1 cellular context compared by ENCODE assay signal in the genomic region with DNA sequence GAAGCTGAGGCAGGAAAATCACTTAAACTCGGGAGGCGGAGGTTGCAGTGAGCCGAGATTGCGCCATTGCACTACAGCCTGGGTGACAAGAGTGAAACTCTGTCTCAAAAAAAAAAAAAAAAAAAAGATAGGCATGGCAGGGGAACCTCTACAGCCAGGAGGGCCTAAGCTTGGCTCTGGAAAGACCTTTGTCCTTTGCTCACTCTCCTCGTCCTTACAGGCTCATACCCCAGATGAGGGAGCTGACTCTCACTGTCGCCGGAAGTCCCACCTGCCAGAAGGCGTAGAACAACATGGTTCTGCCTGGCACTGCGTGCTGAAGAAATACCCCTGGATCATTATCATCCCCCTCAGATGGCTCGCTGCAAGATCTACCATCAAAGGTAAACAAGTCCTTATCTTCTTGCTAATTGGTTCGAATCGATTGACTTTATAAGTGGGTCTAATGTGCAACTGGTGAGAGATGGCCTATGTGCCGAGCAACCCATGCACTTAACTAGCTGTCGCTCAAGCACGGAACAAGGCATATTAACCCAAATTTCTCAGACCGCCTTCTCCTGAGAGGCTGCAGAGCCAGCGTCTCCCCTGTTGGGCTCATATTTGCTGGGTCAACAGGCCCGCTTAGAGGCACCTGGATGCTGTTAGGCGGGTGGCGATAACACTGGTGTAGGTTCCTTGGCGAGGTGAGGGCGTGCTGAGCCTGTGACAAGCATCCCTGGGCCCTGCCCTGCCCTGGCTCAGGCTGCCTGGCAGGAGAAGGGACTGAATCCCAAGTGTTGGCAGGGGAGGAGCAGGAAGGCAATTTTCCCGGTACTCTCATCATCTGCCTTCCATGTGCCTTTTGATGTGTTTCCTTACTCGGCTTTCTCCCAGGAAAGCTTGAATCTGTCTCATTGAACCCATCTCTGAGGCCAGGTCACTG.
TF ChIP-seq lines count a peak whose summit lies in the region.

No MANE protein-coding gene starts in this region.

TF ChIP-seq in H1, 55 proteins besides CTCF, POLR2A, EP300 and RAD21:
- TF ChIP-seq ASH2L (IDR thresholded peaks at IDR 0.05; ENCODE audit: low read length) (no peak), EGR1 (IDR thresholded peaks at IDR 0.05; ENCODE audit: borderline replicate concordance, low read depth, low read length) (no peak), CTBP2 (IDR thresholded peaks at IDR 0.05; ENCODE audit: borderline replicate concordance, insufficient read depth, insufficient read length, low read length) (no peak), CBX5 (IDR thresholded peaks at IDR 0.05; ENCODE audit: low read depth, low read length) (no peak), PHF8 (conservative IDR thresholded peaks at IDR 0.05; ENCODE audit: low read depth, low read length) (no peak), SAP30 (IDR thresholded peaks at IDR 0.05; ENCODE audit: insufficient read depth, insufficient replicate concordance, low read length) (no peak), JUND (IDR thresholded peaks at IDR 0.05; ENCODE audit: low read length) (no peak), SRF (IDR thresholded peaks at IDR 0.05; ENCODE audit: low read depth, low read length) (no peak), POU5F1 (IDR thresholded peaks at IDR 0.05; ENCODE audit: low read depth, low read length) (no peak), JUN (IDR thresholded peaks at IDR 0.05; ENCODE audit: low read depth, low read length) (no peak)
- TF ChIP-seq, protein P1, sequence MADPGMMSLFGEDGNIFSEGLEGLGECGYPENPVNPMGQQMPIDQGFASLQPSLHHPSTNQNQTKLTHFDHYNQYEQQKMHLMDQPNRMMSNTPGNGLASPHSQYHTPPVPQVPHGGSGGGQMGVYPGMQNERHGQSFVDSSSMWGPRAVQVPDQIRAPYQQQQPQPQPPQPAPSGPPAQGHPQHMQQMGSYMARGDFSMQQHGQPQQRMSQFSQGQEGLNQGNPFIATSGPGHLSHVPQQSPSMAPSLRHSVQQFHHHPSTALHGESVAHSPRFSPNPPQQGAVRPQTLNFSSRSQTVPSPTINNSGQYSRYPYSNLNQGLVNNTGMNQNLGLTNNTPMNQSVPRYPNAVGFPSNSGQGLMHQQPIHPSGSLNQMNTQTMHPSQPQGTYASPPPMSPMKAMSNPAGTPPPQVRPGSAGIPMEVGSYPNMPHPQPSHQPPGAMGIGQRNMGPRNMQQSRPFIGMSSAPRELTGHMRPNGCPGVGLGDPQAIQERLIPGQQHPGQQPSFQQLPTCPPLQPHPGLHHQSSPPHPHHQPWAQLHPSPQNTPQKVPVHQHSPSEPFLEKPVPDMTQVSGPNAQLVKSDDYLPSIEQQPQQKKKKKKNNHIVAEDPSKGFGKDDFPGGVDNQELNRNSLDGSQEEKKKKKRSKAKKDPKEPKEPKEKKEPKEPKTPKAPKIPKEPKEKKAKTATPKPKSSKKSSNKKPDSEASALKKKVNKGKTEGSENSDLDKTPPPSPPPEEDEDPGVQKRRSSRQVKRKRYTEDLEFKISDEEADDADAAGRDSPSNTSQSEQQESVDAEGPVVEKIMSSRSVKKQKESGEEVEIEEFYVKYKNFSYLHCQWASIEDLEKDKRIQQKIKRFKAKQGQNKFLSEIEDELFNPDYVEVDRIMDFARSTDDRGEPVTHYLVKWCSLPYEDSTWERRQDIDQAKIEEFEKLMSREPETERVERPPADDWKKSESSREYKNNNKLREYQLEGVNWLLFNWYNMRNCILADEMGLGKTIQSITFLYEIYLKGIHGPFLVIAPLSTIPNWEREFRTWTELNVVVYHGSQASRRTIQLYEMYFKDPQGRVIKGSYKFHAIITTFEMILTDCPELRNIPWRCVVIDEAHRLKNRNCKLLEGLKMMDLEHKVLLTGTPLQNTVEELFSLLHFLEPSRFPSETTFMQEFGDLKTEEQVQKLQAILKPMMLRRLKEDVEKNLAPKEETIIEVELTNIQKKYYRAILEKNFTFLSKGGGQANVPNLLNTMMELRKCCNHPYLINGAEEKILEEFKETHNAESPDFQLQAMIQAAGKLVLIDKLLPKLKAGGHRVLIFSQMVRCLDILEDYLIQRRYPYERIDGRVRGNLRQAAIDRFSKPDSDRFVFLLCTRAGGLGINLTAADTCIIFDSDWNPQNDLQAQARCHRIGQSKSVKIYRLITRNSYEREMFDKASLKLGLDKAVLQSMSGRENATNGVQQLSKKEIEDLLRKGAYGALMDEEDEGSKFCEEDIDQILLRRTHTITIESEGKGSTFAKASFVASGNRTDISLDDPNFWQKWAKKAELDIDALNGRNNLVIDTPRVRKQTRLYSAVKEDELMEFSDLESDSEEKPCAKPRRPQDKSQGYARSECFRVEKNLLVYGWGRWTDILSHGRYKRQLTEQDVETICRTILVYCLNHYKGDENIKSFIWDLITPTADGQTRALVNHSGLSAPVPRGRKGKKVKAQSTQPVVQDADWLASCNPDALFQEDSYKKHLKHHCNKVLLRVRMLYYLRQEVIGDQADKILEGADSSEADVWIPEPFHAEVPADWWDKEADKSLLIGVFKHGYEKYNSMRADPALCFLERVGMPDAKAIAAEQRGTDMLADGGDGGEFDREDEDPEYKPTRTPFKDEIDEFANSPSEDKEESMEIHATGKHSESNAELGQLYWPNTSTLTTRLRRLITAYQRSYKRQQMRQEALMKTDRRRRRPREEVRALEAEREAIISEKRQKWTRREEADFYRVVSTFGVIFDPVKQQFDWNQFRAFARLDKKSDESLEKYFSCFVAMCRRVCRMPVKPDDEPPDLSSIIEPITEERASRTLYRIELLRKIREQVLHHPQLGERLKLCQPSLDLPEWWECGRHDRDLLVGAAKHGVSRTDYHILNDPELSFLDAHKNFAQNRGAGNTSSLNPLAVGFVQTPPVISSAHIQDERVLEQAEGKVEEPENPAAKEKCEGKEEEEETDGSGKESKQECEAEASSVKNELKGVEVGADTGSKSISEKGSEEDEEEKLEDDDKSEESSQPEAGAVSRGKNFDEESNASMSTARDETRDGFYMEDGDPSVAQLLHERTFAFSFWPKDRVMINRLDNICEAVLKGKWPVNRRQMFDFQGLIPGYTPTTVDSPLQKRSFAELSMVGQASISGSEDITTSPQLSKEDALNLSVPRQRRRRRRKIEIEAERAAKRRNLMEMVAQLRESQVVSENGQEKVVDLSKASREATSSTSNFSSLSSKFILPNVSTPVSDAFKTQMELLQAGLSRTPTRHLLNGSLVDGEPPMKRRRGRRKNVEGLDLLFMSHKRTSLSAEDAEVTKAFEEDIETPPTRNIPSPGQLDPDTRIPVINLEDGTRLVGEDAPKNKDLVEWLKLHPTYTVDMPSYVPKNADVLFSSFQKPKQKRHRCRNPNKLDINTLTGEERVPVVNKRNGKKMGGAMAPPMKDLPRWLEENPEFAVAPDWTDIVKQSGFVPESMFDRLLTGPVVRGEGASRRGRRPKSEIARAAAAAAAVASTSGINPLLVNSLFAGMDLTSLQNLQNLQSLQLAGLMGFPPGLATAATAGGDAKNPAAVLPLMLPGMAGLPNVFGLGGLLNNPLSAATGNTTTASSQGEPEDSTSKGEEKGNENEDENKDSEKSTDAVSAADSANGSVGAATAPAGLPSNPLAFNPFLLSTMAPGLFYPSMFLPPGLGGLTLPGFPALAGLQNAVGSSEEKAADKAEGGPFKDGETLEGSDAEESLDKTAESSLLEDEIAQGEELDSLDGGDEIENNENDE (IDR thresholded peaks at IDR 0.05; ENCODE audit: insufficient replicate concordance, low read length), result no peak
